Comparison of ENCODE assay signal across 27 cellular contexts in the genomic region with DNA sequence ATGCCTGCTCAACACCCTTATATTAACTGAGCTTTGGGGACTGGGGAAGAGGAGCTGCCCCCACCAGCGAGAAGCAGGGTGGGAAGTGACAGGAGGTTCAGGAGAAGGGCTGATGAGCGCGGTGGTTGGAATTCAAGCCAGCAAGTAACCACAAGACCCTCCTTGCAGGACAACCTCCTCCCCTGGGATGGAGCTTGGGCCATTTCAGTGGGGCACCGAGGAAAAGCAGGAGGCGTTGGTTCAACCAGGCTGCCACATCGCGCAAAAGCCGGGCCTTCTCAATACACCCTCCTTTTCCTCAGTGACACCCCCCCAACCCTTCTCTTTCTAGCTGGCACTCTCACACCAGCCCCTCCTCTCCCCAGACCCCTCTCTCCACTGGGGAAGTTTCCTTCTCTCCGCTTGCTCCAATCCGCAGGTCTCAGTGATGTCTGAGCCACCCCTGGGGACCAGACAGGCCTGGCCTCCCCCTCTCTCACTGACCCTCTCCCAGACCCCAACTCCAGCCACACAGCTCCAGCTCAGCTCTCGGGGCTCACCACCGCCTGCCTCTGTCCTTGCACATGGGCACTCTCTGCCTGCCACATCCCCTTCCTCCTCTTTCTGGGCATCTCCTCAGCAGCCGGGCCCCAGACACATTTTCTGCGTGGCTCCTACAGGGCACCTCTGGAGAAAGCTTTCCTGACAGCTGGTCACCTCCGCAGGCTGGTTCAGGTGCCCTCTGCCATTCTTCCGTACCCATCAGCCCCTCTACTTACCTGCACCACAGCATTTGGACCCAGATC. TPM values are rescaled to one million over a fixed set of nuclear protein-coding genes. Genes with fewer than 3 reads are reported as not detected.
"Had no signal": no experiment of that assay in that cellular context is flagged by ENCODE, and none has a peak within 500 bp of the region (broad histone marks: within the 10 kb centered on the region; RNA-seq: fewer than 3 reads in every experiment).

No MANE protein-coding gene starts in this region.

- H3K27ac Mint-ChIP-seq: dendritic cell treated with granulocyte-macrophage colony-stimulating factor and Interleukin-4, amounts not matched to agents 40 ng/mL and 50 ng/mL, for 4 days; endodermal cell; natural killer cell; stimulated activated memory B cell treated with anti-CD40 and anti-IgM and Interleukin-4, amounts not matched to agents 10 μg/mL and 1 μg/mL and 100 μg/mL, for 72 hours; type B pancreatic cell had no signal

- H3K4me3 ChIP-seq: colonic mucosa, gastrocnemius medialis, heart left ventricle, hepatocyte, left ventricle myocardium inferior, lower lobe of right lung, prostate gland, right atrium auricular region, testis, tibial artery had no signal

- H3K4me2 ChIP-seq: hepatocyte had no signal

- H3K9ac ChIP-seq: parathyroid adenoma had no signal

- ATAC-seq: esophagus mucosa; gastrocnemius medialis; heart left ventricle; left colon; lower lobe of right lung; natural killer cell; sciatic nerve; stimulated activated memory B cell treated with anti-CD40 and anti-IgM and Interleukin-4, amounts not matched to agents 10 μg/mL and 1 μg/mL and 100 μg/mL, for 72 hours; stimulated activated naive CD8-positive, alpha-beta T cell treated with anti-CD3 and anti-CD28 coated beads, Interleukin-15, Interleukin-2, amounts not matched to agents 100 U/mL and 50 U/mL, for 24 hours had no signal

- H3K27ac ChIP-seq: colonic mucosa, epithelial cell of prostate, gastrocnemius medialis, heart left ventricle, hepatocyte, left ventricle myocardium inferior, lower lobe of right lung, neutrophil, parathyroid adenoma, prostate gland, right atrium auricular region, testis, tibial artery had no signal

- H3K9me3 ChIP-seq: colonic mucosa, gastrocnemius medialis, heart left ventricle, left ventricle myocardium inferior, lower lobe of right lung, neutrophil, prostate gland, right atrium auricular region, testis, tibial artery had no signal

- H3K4me3 Mint-ChIP-seq: dendritic cell treated with granulocyte-macrophage colony-stimulating factor and Interleukin-4, amounts not matched to agents 40 ng/mL and 50 ng/mL, for 4 days; endodermal cell; natural killer cell; stimulated activated memory B cell treated with anti-CD40 and anti-IgM and Interleukin-4, amounts not matched to agents 10 μg/mL and 1 μg/mL and 100 μg/mL, for 72 hours; type B pancreatic cell had no signal

- H2AFZ ChIP-seq: hepatocyte, parathyroid adenoma had no signal

- H3K9me3 Mint-ChIP-seq: type B pancreatic cell had no signal

- H3K79me2 ChIP-seq: hepatocyte, parathyroid adenoma had no signal

- H3K4me1 Mint-ChIP-seq: stimulated activated memory B cell treated with anti-CD40 and anti-IgM and Interleukin-4, amounts not matched to agents 10 μg/mL and 1 μg/mL and 100 μg/mL, for 72 hours had no signal

- H3K36me3 ChIP-seq: colonic mucosa, gastrocnemius medialis, heart left ventricle, left ventricle myocardium inferior, lower lobe of right lung, neutrophil, prostate gland, right atrium auricular region, tibial artery had no signal

- H3K27me3 ChIP-seq: colonic mucosa, hepatocyte, right atrium auricular region, testis had no signal

- H3K4me1 ChIP-seq: colonic mucosa, lower lobe of right lung, parathyroid adenoma, prostate gland, right atrium auricular region, testis, tibial artery had no signal

- DNase-seq: colonic mucosa; effector CD8-positive, alpha-beta T cell; endodermal cell; foreskin fibroblast; gastrocnemius medialis; heart left ventricle; left colon; left ventricle myocardium inferior; lower lobe of right lung; natural killer cell; stimulated activated CD4-positive, alpha-beta T cell treated with anti-CD3 and anti-CD28 coated beads, Interleukin-4, amount 100 ng/mL, for 4 hours; stimulated activated naive CD8-positive, alpha-beta T cell treated with anti-CD3 and anti-CD28 coated beads, Interleukin-15, Interleukin-2, amounts not matched to agents 100 U/mL and 50 U/mL, for 24 hours; substantia nigra; testis; tibial artery had no signal

- H3K36me3 Mint-ChIP-seq: stimulated activated memory B cell treated with anti-CD40 and anti-IgM and Interleukin-4, amounts not matched to agents 10 μg/mL and 1 μg/mL and 100 μg/mL, for 72 hours; type B pancreatic cell had no signal

RNA-seq across cellular contexts. Expression of gene KCNF1, which starts 44.5 kb away (rescaled TPM):
- total RNA-seq: esophagus mucosa, gastrocnemius medialis, lower lobe of right lung, mononuclear cell, natural killer cell had no signal
